In genomic region chr6:122878809-122879208, GRCh38 we compare ENCODE assay signal across 20 cellular contexts.
DNase-seq lines count a peak whose midpoint lies in the region; ATAC-seq and TF ChIP-seq lines count a peak whose summit lies in the region.
"Had no signal": no experiment of that assay in that cellular context is flagged by ENCODE, and none has a peak within 500 bp of the region (broad histone marks: within the 10 kb centered on the region; RNA-seq: fewer than 3 reads in every experiment).

No MANE protein-coding gene starts in this region.

- ATAC-seq in HG03175 (IDR thresholded peaks at IDR 0.05; ENCODE audit: unreplicated experiment) (peak; percentile 47), PC-3 (no peak), upper lobe of left lung (ENCODE audit: low FRiP score in 2 of 2) (no peak)
- ATAC-seq: GM23338, K562, Right ventricle myocardium inferior, SK-N-SH treated with all-trans-retinoic acid at 6 μM for 48 hours had no signal

- no peaks in the 10 kb centered on the region for H3K27me3 ChIP-seq in hepatocyte
- H3K27me3 ChIP-seq in PC-3 (ENCODE audit: low read length) = 0 out of 2 replicates have a peak, but pooled peaks cover 2% of the 10 kb centered on the region
- H3K27me3 ChIP-seq in upper lobe of left lung = no peaks in the 10 kb centered on the region
- H3K27me3 ChIP-seq: MG63, SJCRH30 had no signal

- H3K27ac ChIP-seq in hepatocyte (no peak overlapping the region), PC-3 (ENCODE audit: low read length) (no peak overlapping the region), upper lobe of left lung (no peak overlapping the region)
- H3K27ac ChIP-seq: PC-9, SJCRH30 had no signal

- H3K79me2 ChIP-seq in hepatocyte (no peaks in the 10 kb centered on the region), PC-3 (ENCODE audit: low read length) (no peaks in the 10 kb centered on the region)

- H3K9me3 ChIP-seq in hepatocyte (ENCODE audit: low read depth) (no peaks in the 10 kb centered on the region), PC-3 (ENCODE audit: low read length) (no peaks in the 10 kb centered on the region), upper lobe of left lung (no peaks in the 10 kb centered on the region)
- H3K9me3 ChIP-seq: MG63, SJCRH30 had no signal

- H3K9ac ChIP-seq in PC-3 (ENCODE audit: low read length) = no peak overlapping the region

- POLR2A ChIA-PET in PC-3 (lab: Charles Lee; ENCODE audit: unreplicated experiment) = no interaction called here

- no peaks in the 10 kb centered on the region for H3F3A ChIP-seq in PC-3 (ENCODE audit: low read length, unreplicated experiment)

- no peak overlapping the region for H3K4me2 ChIP-seq in hepatocyte
- H3K4me2 ChIP-seq in PC-3 (ENCODE audit: low read length) = no peak overlapping the region
- H3K4me2 ChIP-seq: GM23338, PC-9 had no signal

- no peak for TF ChIP-seq POLR2A in upper lobe of left lung (IDR thresholded peaks at IDR 0.05)

- H3K4me1 ChIP-seq in hepatocyte (ENCODE audit: insufficient read depth) (no peaks in the 10 kb centered on the region), PC-3 (ENCODE audit: insufficient read depth, low read length) (no peaks in the 10 kb centered on the region), upper lobe of left lung (no peaks in the 10 kb centered on the region)

- H3K36me3 ChIP-seq in hepatocyte (replicated peaks; ENCODE audit: insufficient read depth, low read depth) (no peaks in the 10 kb centered on the region), PC-3 (ENCODE audit: low read depth, low read length) (no peaks in the 10 kb centered on the region), upper lobe of left lung (no peaks in the 10 kb centered on the region)
- H3K36me3 ChIP-seq: MG63, SJCRH30 had no signal

- intact Hi-C loops in PC-3 (cut with micrococcal nuclease) = no loop called here

- no peak for TF ChIP-seq EP300 in upper lobe of left lung (IDR thresholded peaks at IDR 0.05)

- DNase-seq in DMS53 treated with DMSO at 0.1 percent for 48 hours (lab: John Stamatoyannopoulos, UW; ENCODE audit: unreplicated experiment) = peak; percentile 26
- DNase-seq in NCI-H69 (lab: John Stamatoyannopoulos, UW) = peak; percentile 25
- DNase-seq in hepatocyte (ENCODE audit: low spot score) = peak; percentile 17
- DNase-seq in PC-3 = no peak
- DNase-seq in hepatic stellate cell (ENCODE audit: low spot score) = no peak
- no peak for DNase-seq in upper lobe of left lung
- DNase-seq: CD8-positive, alpha-beta memory T cell; DMS 273 treated with DMSO at 0.1 percent for 48 hours; H9; MG63; NCI-H2029; NCI-H2227 treated with DMSO at 0.1 percent for 48 hours; NCI-H526 treated with DMSO at 0.1 percent for 48 hours; PC-9; SJCRH30 had no signal

- CTCF ChIA-PET in PC-3 (lab: Charles Lee) = no interaction called here

- H2AFZ ChIP-seq in hepatocyte = no peak overlapping the region
- no peak overlapping the region for H2AFZ ChIP-seq in PC-3 (ENCODE audit: low read length)
- H2AFZ ChIP-seq: GM23338, PC-9 had no signal

- H3K9me2 ChIP-seq in hepatocyte (replicated peaks; ENCODE audit: insufficient read depth) (no peaks in the 10 kb centered on the region), PC-3 (replicated peaks; ENCODE audit: low read length) (no peaks in the 10 kb centered on the region)

- TF ChIP-seq CTCF in hepatocyte (IDR thresholded peaks at IDR 0.05; ENCODE audit: poor library complexity) (no peak), PC-3 (conservative IDR thresholded peaks at IDR 0.05; ENCODE audit: low read depth, low read length) (no peak), upper lobe of left lung (IDR thresholded peaks at IDR 0.05) (no peak)

- no TSS peak for BruUV-seq in PC-3 (replicated peaks; lab: Mats Ljungman, UMichigan)

- WGBS in hepatocyte (ENCODE audit: low lambda C conversion rate, missing lambda C conversion rate) = 43% methylated on average over 1 of the region's 1 CpG
- WGBS in upper lobe of left lung, 2 donors = 17 to 24% methylated on average over 1 of the region's 1 CpG

- H3K4me3 ChIP-seq in hepatocyte (no peak overlapping the region), PC-3 (ENCODE audit: low read length) (no peak overlapping the region), upper lobe of left lung (no peak overlapping the region)
- H3K4me3 ChIP-seq: GM23338, K562, MG63, PC-9, SJCRH30 had no signal

- H4K20me1 ChIP-seq in hepatocyte (ENCODE audit: insufficient read depth, poor library complexity, severe bottlenecking) = no peaks in the 10 kb centered on the region
- H4K20me1 ChIP-seq in PC-3 (ENCODE audit: low read length) = no peaks in the 10 kb centered on the region

Comparison
In these comparisons a context has a peak if more than half of its experiments do, and no peak if none do; other contexts are left out.
1. DNase-seq: peak in DMS53 treated with DMSO at 0.1 percent for 48 hours (single experiment), NCI-H69 (single experiment) and hepatocyte (single experiment); none in PC-3 (single experiment), hepatic stellate cell (single experiment) and upper lobe of left lung (0 of 2).